ENCODE assay signal across 32 cellular contexts in genomic region chr3:39022275-39022630, GRCh38. TPM values are rescaled to one million over a fixed set of nuclear protein-coding genes. Genes with fewer than 3 reads are reported as not detected.
"Had no signal": no experiment of that assay in that cellular context is flagged by ENCODE, and none has a peak within 500 bp of the region (broad histone marks: within the 10 kb centered on the region; RNA-seq: fewer than 3 reads in every experiment).

No MANE protein-coding gene starts in this region.

- H3K4me3 ChIP-seq: adrenal gland, body of pancreas, breast epithelium had no signal

- ATAC-seq: activated CD8-positive, alpha-beta T cell treated with anti-CD3 and anti-CD28 coated beads for 36 hours; activated naive CD4-positive, alpha-beta T cell treated with anti-CD3 and anti-CD28 coated beads, Interleukin-2, amount 50 U/mL, for 72 hours; activated T-cell treated with anti-CD3 and anti-CD28 coated beads, Interleukin-2, amount 50 U/mL, for 4 hours; activated T-cell treated with anti-CD3 and anti-CD28 coated beads, Interleukin-2, amount 50 U/mL, for 72 hours; activated T-helper 17 cell treated with anti-CD3 and anti-CD28 coated beads, Interleukin-2, amount 50 U/mL, for 72 hours; body of pancreas had no signal

- H3K9me3 ChIP-seq: adrenal gland, body of pancreas, breast epithelium had no signal

- H3K27me3 ChIP-seq: adrenal gland, body of pancreas, brain microvascular endothelial cell, breast epithelium had no signal

- H3K27ac ChIP-seq: adrenal gland, body of pancreas, brain microvascular endothelial cell, breast epithelium, VCaP had no signal

- DNase-seq: activated B cell treated with CpG ODN at 0.5 μM for 24 hours; activated CD4-positive, alpha-beta memory T cell treated with anti-CD3 and anti-CD28 coated beads for 36 hours; activated CD4-positive, alpha-beta T cell treated with anti-CD3 and anti-CD28 coated beads for 4 hours; activated CD4-positive, alpha-beta T cell treated with anti-CD3 and anti-CD28 coated beads, Interleukin-2, amount 10 ng/mL, durations not matched to agents 24 days and 14 days; activated CD4-positive, alpha-beta T cell treated with anti-CD3 and anti-CD28 coated beads, Interleukin-2, amount 50 U/mL, for 1 hour; activated CD4-positive, alpha-beta T cell treated with anti-CD3 and anti-CD28 coated beads, Interleukin-2, amount 50 U/mL, for 4 hours; activated CD4-positive, CD25-positive, alpha-beta regulatory T cell treated with anti-CD3 and anti-CD28 coated beads, Interleukin-2, amount 50 U/mL, for 72 hours; activated CD8-positive, alpha-beta memory T cell treated with anti-CD3 and anti-CD28 coated beads, Interleukin-2, amount 50 U/mL, for 4 hours; activated CD8-positive, alpha-beta T cell treated with anti-CD3 and anti-CD28 coated beads for 36 hours; activated effector memory CD4-positive, alpha-beta T cell treated with anti-CD3 and anti-CD28 coated beads, Interleukin-2, amount 50 U/mL, for 16 hours; activated gamma-delta T cell treated with Interleukin-2 at 50 U/mL for 16 hours; activated naive CD4-positive, alpha-beta T cell; activated naive CD4-positive, alpha-beta T cell treated with anti-CD3 and anti-CD28 coated beads for 36 hours; activated naive CD4-positive, alpha-beta T cell treated with anti-CD3 and anti-CD28 coated beads, Interleukin-2, amount 50 U/mL, for 16 hours; activated naive CD8-positive, alpha-beta T cell treated with anti-CD3 and anti-CD28 coated beads for 36 hours; activated T-cell treated with anti-CD3 and anti-CD28 coated beads for 4 hours; activated T-cell treated with anti-CD3 and anti-CD28 coated beads, Interleukin-2, amount 50 U/mL, for 1 hour; activated T-cell treated with anti-CD3 and anti-CD28 coated beads, Interleukin-2, amount 50 U/mL, for 4 hours; activated T-cell treated with anti-CD3 and anti-CD28 coated beads, Interleukin-2, amount 50 U/mL, for 72 hours; adrenal gland; amniotic stem cell; aorta; body of pancreas; brain microvascular endothelial cell; central memory CD4-positive, alpha-beta T cell; T-helper 1 cell; T-helper 2 cell; T-helper 9 cell had no signal

- H3K4me1 ChIP-seq: body of pancreas, breast epithelium had no signal

- H3K36me3 ChIP-seq: adrenal gland, brain microvascular endothelial cell, breast epithelium had no signal

RNA-seq across cellular contexts. Expression of gene SCN11A, which starts 29.5 kb away (rescaled TPM):
- total RNA-seq: activated CD4-positive, alpha-beta T cell treated with anti-CD3 and anti-CD28 coated beads, Interleukin-2, amount 10 ng/mL, durations not matched to agents 24 days and 14 days; activated CD8-positive, alpha-beta T cell treated with anti-CD3 and anti-CD28 coated beads for 36 hours; activated T-cell treated with anti-CD3 and anti-CD28 coated beads, Interleukin-2, amount 50 U/mL, for 4 hours had no signal
- polyA plus RNA-seq: aorta had no signal
